ENCODE assay signal across 19 cellular contexts in genomic region chr13:33751151-33751550, GRCh38.
DNase-seq lines count a peak whose midpoint lies in the region; ATAC-seq and TF ChIP-seq lines count a peak whose summit lies in the region.
"Had no signal": no experiment of that assay in that cellular context is flagged by ENCODE, and none has a peak within 500 bp of the region (broad histone marks: within the 10 kb centered on the region; RNA-seq: fewer than 3 reads in every experiment).

No MANE protein-coding gene starts in this region.

- no peaks in the 10 kb centered on the region for H3K27me3 ChIP-seq in fibroblast of lung (ENCODE audit: control insufficient read depth, insufficient read depth, low read length)
- H3K27me3 ChIP-seq: BLaER1 treated with 17β-estradiol and CSF1 and Interleukin-3, amounts not matched to agents 10 nM and 100 nM; esophagus squamous epithelium; tibial nerve had no signal

- ATAC-seq in SK-N-SH treated with all-trans-retinoic acid at 6 μM for 48 hours (peak; percentile 51; the same call in 1 of the 3 replicates), GM21786 (IDR thresholded peaks at IDR 0.05; ENCODE audit: unreplicated experiment) (no peak)
- ATAC-seq: HepG2; stimulated activated naive CD8-positive, alpha-beta T cell treated with anti-CD3 and anti-CD28 coated beads, Interleukin-15, Interleukin-2, amounts not matched to agents 100 U/mL and 50 U/mL, for 24 hours had no signal

- H3K27ac ChIP-seq in fibroblast of lung (ENCODE audit: insufficient read depth, low read length): no peak overlapping the region
- H3K27ac ChIP-seq: BLaER1 treated with 17β-estradiol and CSF1 and Interleukin-3, amounts not matched to agents 10 nM and 100 nM; esophagus squamous epithelium; tibial nerve had no signal

- TF ChIP-seq CTCF in fibroblast of lung (conservative IDR thresholded peaks at IDR 0.05 in 1 of 2, IDR thresholded peaks at IDR 0.05 in 1 of 2; ENCODE audit: low read depth in 1 of 2, low read length in 2 of 2) (no peak), retinal pigment epithelial cell (conservative IDR thresholded peaks at IDR 0.05; ENCODE audit: low read depth, low read length) (no peak)

- no peaks in the 10 kb centered on the region for H3K9me3 ChIP-seq in fibroblast of lung (ENCODE audit: control insufficient read depth, insufficient read depth, low read depth, low read length)
- H3K9me3 ChIP-seq: esophagus squamous epithelium had no signal

- H3K4me3 ChIP-seq in fibroblast of lung (replicated peaks in 1 of 4; ENCODE audit: control extremely low read depth in 1 of 4, insufficient read depth in 1 of 4, low read depth in 3 of 4, low read length in 4 of 4) (no peak overlapping the region), retinal pigment epithelial cell (ENCODE audit: low read length) (no peak overlapping the region)
- H3K4me3 ChIP-seq: BLaER1 treated with 17β-estradiol and CSF1 and Interleukin-3, amounts not matched to agents 10 nM and 100 nM; esophagus squamous epithelium; smooth muscle cell; tibial nerve had no signal

- H3K4me2 ChIP-seq in fibroblast of lung (ENCODE audit: extremely low read depth, insufficient read depth, low read length): no peak overlapping the region
- H3K4me2 ChIP-seq: BLaER1 treated with 17β-estradiol and CSF1 and Interleukin-3, amounts not matched to agents 10 nM and 100 nM; smooth muscle cell had no signal

- no peaks in the 10 kb centered on the region for H3K36me3 ChIP-seq in fibroblast of lung (ENCODE audit: control insufficient read depth, insufficient read depth, low read length)
- H3K36me3 ChIP-seq: BLaER1 treated with 17β-estradiol and CSF1 and Interleukin-3, amounts not matched to agents 10 nM and 100 nM; esophagus squamous epithelium; tibial nerve had no signal

- H2AFZ ChIP-seq in fibroblast of lung (ENCODE audit: low read length): no peak overlapping the region

- no peak overlapping the region for H3K9ac ChIP-seq in fibroblast of lung (ENCODE audit: insufficient read depth, low read length)
- H3K9ac ChIP-seq: BLaER1 treated with 17β-estradiol and CSF1 and Interleukin-3, amounts not matched to agents 10 nM and 100 nM had no signal

- no peaks in the 10 kb centered on the region for H3K79me2 ChIP-seq in fibroblast of lung (ENCODE audit: control insufficient read depth, insufficient read depth, low read length)

- no peaks in the 10 kb centered on the region for H4K20me1 ChIP-seq in fibroblast of lung (ENCODE audit: control insufficient read depth, extremely low read depth, insufficient read depth, low read length)
- H4K20me1 ChIP-seq: BLaER1 treated with 17β-estradiol and CSF1 and Interleukin-3, amounts not matched to agents 10 nM and 100 nM had no signal

- peak; percentile 24 for DNase-seq in ELR (ENCODE audit: low read depth)
- peak; percentile 50 to 88 for DNase-seq in fibroblast of lung (ENCODE audit: low read depth in 2 of 2)
- DNase-seq in retinal pigment epithelial cell (ENCODE audit: low read depth): peak; percentile 43
- no peak for DNase-seq in hippocampal formation (lab: John Stamatoyannopoulos, UW)
- no peak for DNase-seq in SKM-1 (lab: John Stamatoyannopoulos, UW; ENCODE audit: unreplicated experiment)
- DNase-seq: activated CD4-positive, alpha-beta T cell treated with anti-CD3 and anti-CD28 coated beads for 1 hour; caudate nucleus; effector CD8-positive, alpha-beta T cell; esophagus squamous epithelium; NCI-H2171 treated with DMSO at 0.1 percent for 48 hours; NCI-H69; stimulated activated CD4-positive, alpha-beta T cell treated with anti-CD3 and anti-CD28 coated beads, Interleukin-2, amount 100 ng/mL, for 48 hours; stimulated activated naive CD8-positive, alpha-beta T cell treated with anti-CD3 and anti-CD28 coated beads, Interleukin-15, Interleukin-2, amounts not matched to agents 100 U/mL and 50 U/mL, for 24 hours had no signal

- no peaks in the 10 kb centered on the region for H3K4me1 ChIP-seq in fibroblast of lung (ENCODE audit: control insufficient read depth, extremely low read depth, insufficient read depth, low read length)
- H3K4me1 ChIP-seq: BLaER1 treated with 17β-estradiol and CSF1 and Interleukin-3, amounts not matched to agents 10 nM and 100 nM had no signal

TF ChIP-seq in SK-N-SH treated with all-trans-retinoic acid at 6 μM for 48 hours, 23 proteins besides CTCF, POLR2A, EP300 and RAD21:
- no peak for TF ChIP-seq BACH2 (CRISPR knock-in tag; IDR thresholded peaks at IDR 0.05; ENCODE audit: borderline replicate concordance)

Comparison
In these comparisons a context has a peak if more than half of its experiments do, and no peak if none do; other contexts are left out.
1. DNase-seq: peak in ELR (single experiment), fibroblast of lung (2 of 2) and retinal pigment epithelial cell (single experiment); none in hippocampal formation (0 of 2) and SKM-1 (single experiment).